In genomic region chr19:47348819-47349795, GRCh38 we compare ENCODE assay signal across 8 cellular contexts. TPM values are rescaled to one million over a fixed set of nuclear protein-coding genes. Genes with fewer than 3 reads are reported as not detected.
DNase-seq lines count a peak whose midpoint lies in the region; ATAC-seq and TF ChIP-seq lines count a peak whose summit lies in the region.

DHX34 (plus strand) TSS chr19:47349315; CDS start chr19:47353031, 3,716 bp downstream.

- H3K27me3 Mint-ChIP-seq in activated naive CD8-positive, alpha-beta T cell treated with anti-CD3 and anti-CD28 coated beads, Interleukin-2, amount 50 U/mL, for 24 hours: peaks cover 2% of the 10 kb centered on the region

- peak within 1 kb of the TSS; percentile 92 for H3K4me3 ChIP-seq in parathyroid adenoma (ENCODE audit: low read depth, low read length)
- peak within 1 kb of the TSS; percentile 63 to 99 (median 86) for H3K4me3 ChIP-seq in transverse colon

- H3K36me3 Mint-ChIP-seq in activated naive CD8-positive, alpha-beta T cell treated with anti-CD3 and anti-CD28 coated beads, Interleukin-2, amount 50 U/mL, for 24 hours (ENCODE audit: low read depth): peaks cover 40% of the 10 kb centered on the region

- peak within 1 kb of the TSS; percentile 39 for H3K9ac ChIP-seq in parathyroid adenoma

- H3K27ac ChIP-seq in parathyroid adenoma (peak within 1 kb of the TSS; percentile 57), transverse colon (peak within 1 kb of the TSS; percentile 74 to 87 (median 82))

- H3K4me2 ChIP-seq in parathyroid adenoma (ENCODE audit: low read length): peak within 1 kb of the TSS; percentile 79

- H3K36me3 ChIP-seq in parathyroid adenoma (ENCODE audit: control insufficient read depth, insufficient read depth, low read length) (no peaks in the 10 kb centered on the region), transverse colon (no peaks in the 10 kb centered on the region)

- intact Hi-C loops in Right ventricle myocardium superior (cut with DNase I): no loop called here
- intact Hi-C loops in transverse colon (cut with DNase I; ENCODE audit: low total_unique reads): no loop called here

- no peaks in the 10 kb centered on the region for H3K27me3 ChIP-seq in parathyroid adenoma (ENCODE audit: control insufficient read depth, insufficient read depth, low read length)
- no peaks in the 10 kb centered on the region for H3K27me3 ChIP-seq in transverse colon

- DNase-seq in NCI-H1417 treated with DMSO at 0.1 percent for 48 hours (lab: John Stamatoyannopoulos, UW) (peak; percentile 92), SW480 (ENCODE audit: low spot score) (peak; percentile 99), Right ventricle myocardium superior (peak; percentile 99), transverse colon (peak; percentile 100)
- peak; percentile 99 for DNase-seq in activated naive CD8-positive, alpha-beta T cell treated with anti-CD3 and anti-CD28 coated beads, Interleukin-2, amount 50 U/mL, for 24 hours

- peak within 1 kb of the TSS; percentile 95 for H3K27ac Mint-ChIP-seq in activated naive CD8-positive, alpha-beta T cell treated with anti-CD3 and anti-CD28 coated beads, Interleukin-2, amount 50 U/mL, for 24 hours

- peak; percentile 83 for TF ChIP-seq POLR2A in transverse colon (IDR thresholded peaks at IDR 0.05)

- peak within 1 kb of the TSS; percentile 89 for H2AFZ ChIP-seq in parathyroid adenoma

- 4 to 7% methylated on average over 34 to 57 of the region's 63 CpGs for WGBS in transverse colon (ENCODE audit: low coverage in 1 of 2), 2 donors

- no peak for TF ChIP-seq EP300 in transverse colon (IDR thresholded peaks at IDR 0.05; ENCODE audit: low read depth)

- H3K9me3 ChIP-seq in parathyroid adenoma (ENCODE audit: control insufficient read depth, low read length) (no peaks in the 10 kb centered on the region), transverse colon (no peaks in the 10 kb centered on the region)

- peak; percentile 98 for TF ChIP-seq CTCF in GM12874 (IDR thresholded peaks at IDR 0.05; ENCODE audit: insufficient read depth, low read depth, low read length)
- TF ChIP-seq CTCF in parathyroid adenoma (IDR thresholded peaks at IDR 0.05): peak; percentile 100
- TF ChIP-seq CTCF in transverse colon (IDR thresholded peaks at IDR 0.05): peak; percentile 97 to 100 (median 99)

- H3K4me1 Mint-ChIP-seq in activated naive CD8-positive, alpha-beta T cell treated with anti-CD3 and anti-CD28 coated beads, Interleukin-2, amount 50 U/mL, for 24 hours: peaks cover 34% of the 10 kb centered on the region

- peaks cover 4% of the 10 kb centered on the region for H3K79me2 ChIP-seq in parathyroid adenoma

- H3K4me3 Mint-ChIP-seq in activated naive CD8-positive, alpha-beta T cell treated with anti-CD3 and anti-CD28 coated beads, Interleukin-2, amount 50 U/mL, for 24 hours: peak within 1 kb of the TSS; percentile 96

- H3K4me1 ChIP-seq in parathyroid adenoma (no peaks in the 10 kb centered on the region), transverse colon (peaks cover 4 to 19% (median 10%) of the 10 kb centered on the region in 4 donors)

- in situ Hi-C loops in transverse colon (cut with MboI; ENCODE audit: low pct_ligation_motif_present in 1 of 4, low pct_unique_long_range_greater_than_20kb in 1 of 4, low sequenced_read_pairs in 3 of 4): no loop called here

- ATAC-seq in HG02763 (IDR thresholded peaks at IDR 0.05; ENCODE audit: unreplicated experiment) (peak; percentile 97), Right ventricle myocardium superior (ENCODE audit: poor library complexity) (peak; percentile 100)
- peak; percentile 97 for ATAC-seq in activated naive CD8-positive, alpha-beta T cell treated with anti-CD3 and anti-CD28 coated beads, Interleukin-2, amount 50 U/mL, for 24 hours

- no peaks in the 10 kb centered on the region for H3K9me3 Mint-ChIP-seq in activated naive CD8-positive, alpha-beta T cell treated with anti-CD3 and anti-CD28 coated beads, Interleukin-2, amount 50 U/mL, for 24 hours

RNA-seq across cellular contexts. Expression of gene DHX34, which starts in this region (rescaled TPM):
- total RNA-seq in Right ventricle myocardium superior: 6.4 TPM
- 10 to 100 TPM; 12.4 to 30.3 (median 21.3) TPM for total RNA-seq in transverse colon

Comparison
In these comparisons a context has a peak if more than half of its experiments do, and no peak if none do; other contexts are left out.
1. Peak in every context shown above with its lines: DNase-seq, ATAC-seq, H3K4me3 ChIP-seq and H3K27ac ChIP-seq.